Comparison of ENCODE assay signal across 15 cellular contexts in the genomic region with DNA sequence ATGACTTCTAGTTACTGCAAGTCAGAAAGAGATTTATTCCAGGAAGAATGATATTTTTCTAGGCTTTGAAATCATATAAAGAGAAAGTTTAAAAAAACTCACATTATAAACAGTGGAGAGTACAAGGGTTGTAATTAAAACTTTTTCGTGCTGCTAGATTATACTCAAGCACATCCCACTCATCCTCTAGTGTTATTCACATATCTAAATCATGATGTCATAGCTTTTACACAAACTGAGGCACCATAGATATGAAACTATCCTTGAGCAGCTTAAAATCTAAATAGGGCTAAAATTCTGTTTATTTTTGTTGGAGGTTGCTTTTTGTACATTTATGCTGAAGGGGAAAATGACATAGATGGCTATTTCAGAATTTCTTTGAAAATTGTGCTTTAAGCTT. TPM values are rescaled to one million over a fixed set of nuclear protein-coding genes. Genes with fewer than 3 reads are reported as not detected.
DNase-seq lines count a peak whose midpoint lies in the region; FAIRE-seq and TF ChIP-seq lines count a peak whose summit lies in the region.
"Had no signal": no experiment of that assay in that cellular context is flagged by ENCODE, and none has a peak within 500 bp of the region (broad histone marks: within the 10 kb centered on the region; RNA-seq: fewer than 3 reads in every experiment).

No MANE protein-coding gene starts in this region.

- H3K27me3 Mint-ChIP-seq in astrocyte (ENCODE audit: low read depth, unreplicated experiment), result no peaks in the 10 kb centered on the region
- H3K27me3 Mint-ChIP-seq: CD8-positive, alpha-beta memory T cell had no signal

- H3K27ac Mint-ChIP-seq in astrocyte (ENCODE audit: unreplicated experiment), result no peak overlapping the region

- H3K27me3 ChIP-seq in astrocyte (ENCODE audit: insufficient read depth, low read length) (no peaks in the 10 kb centered on the region), trophoblast cell (ENCODE audit: insufficient read depth, low read length) (no peaks in the 10 kb centered on the region)

- H4K12ac ChIP-seq in trophoblast cell (ENCODE audit: low read depth, low read length), result no peak overlapping the region

- H2AK5ac ChIP-seq in trophoblast cell (ENCODE audit: low read length), result no peak overlapping the region

- H3K36me3 Mint-ChIP-seq in astrocyte (ENCODE audit: low read depth, unreplicated experiment), result peaks cover 3% of the 10 kb centered on the region

- no peak for TF ChIP-seq CTCF in astrocyte (IDR thresholded peaks at IDR 0.05; ENCODE audit: insufficient read depth, low read depth, low read length)

- H2BK120ac ChIP-seq in trophoblast cell (ENCODE audit: insufficient read depth, low read length, poor library complexity), result no peak overlapping the region

- no peak overlapping the region for H4K91ac ChIP-seq in trophoblast cell (ENCODE audit: low read depth, low read length)

- no peak overlapping the region for H3K4me3 Mint-ChIP-seq in astrocyte (ENCODE audit: unreplicated experiment)
- H3K4me3 Mint-ChIP-seq: CD8-positive, alpha-beta memory T cell had no signal

- H3K4me1 ChIP-seq in astrocyte (ENCODE audit: insufficient read depth, low read length), result no peaks in the 10 kb centered on the region
- H3K4me1 ChIP-seq in trophoblast cell (ENCODE audit: control insufficient read depth in 1 of 2, insufficient read depth in 2 of 2, low read length in 2 of 2), result no peaks in the 10 kb centered on the region

- peaks cover 6% of the 10 kb centered on the region for H3K4me1 Mint-ChIP-seq in astrocyte (ENCODE audit: low read depth, unreplicated experiment)

- DNase-seq in EL (peak; percentile 36), HCEC 1CT (peak; percentile 6), astrocyte (ENCODE audit: low read depth) (peak; percentile 30), non-pigmented ciliary epithelial cell (ENCODE audit: low read depth) (peak; percentile 2), activated gamma-delta T cell (lab: John Stamatoyannopoulos, UW) (no peak), trophoblast cell (no peak)
- no peak for DNase-seq in stimulated activated CD4-positive, alpha-beta T cell treated with anti-CD3 and anti-CD28 coated beads, Interleukin-1b, Interleukin-23, amount 100 ng/mL, for 48 hours
- DNase-seq: C1 segment of cervical spinal cord; CD8-positive, alpha-beta memory T cell; NCI-H1417; NCI-H187 treated with DMSO at 0.1 percent for 48 hours; NCI-H345; NCI-H526; PC-9 had no signal

- H3K4ac ChIP-seq in trophoblast cell (ENCODE audit: low read depth, low read length), result no peak overlapping the region

- H3K4me2 ChIP-seq in astrocyte (ENCODE audit: low read length) (no peak overlapping the region), trophoblast cell (ENCODE audit: low read length) (no peak overlapping the region)
- H3K4me2 ChIP-seq: PC-9 had no signal

- H2BK5ac ChIP-seq in trophoblast cell (ENCODE audit: low read depth, low read length, poor library complexity), result no peak overlapping the region

- no peaks in the 10 kb centered on the region for H3K9me3 Mint-ChIP-seq in astrocyte (ENCODE audit: unreplicated experiment)
- H3K9me3 Mint-ChIP-seq: CD8-positive, alpha-beta memory T cell had no signal

- H3K9ac ChIP-seq in astrocyte (ENCODE audit: low read length), result no peak overlapping the region
- H3K9ac ChIP-seq in trophoblast cell (ENCODE audit: low read length), result no peak overlapping the region

- H4K20me1 ChIP-seq in astrocyte (ENCODE audit: insufficient read depth, low read length), result peaks cover 23% of the 10 kb centered on the region

- no peaks in the 10 kb centered on the region for H3K9me3 ChIP-seq in astrocyte (ENCODE audit: insufficient read depth, low read depth, low read length)
- H3K9me3 ChIP-seq in trophoblast cell (ENCODE audit: insufficient read depth, low read depth, low read length), result no peaks in the 10 kb centered on the region

- H3K18ac ChIP-seq in trophoblast cell (ENCODE audit: low read length), result no peak overlapping the region

- no peak overlapping the region for H3K27ac ChIP-seq in astrocyte (ENCODE audit: low read depth, low read length)
- no peak overlapping the region for H3K27ac ChIP-seq in trophoblast cell (ENCODE audit: low read depth, low read length)
- H3K27ac ChIP-seq: PC-9 had no signal

- H3K79me2 ChIP-seq in astrocyte (ENCODE audit: insufficient read depth, low read length) (peaks cover 15% of the 10 kb centered on the region), trophoblast cell (ENCODE audit: control insufficient read depth, insufficient read depth, low read length, poor library complexity) (no peaks in the 10 kb centered on the region)

- no peak overlapping the region for H3K14ac ChIP-seq in trophoblast cell (ENCODE audit: low read length)

- H2BK12ac ChIP-seq in trophoblast cell (ENCODE audit: low read length), result no peak overlapping the region

- no CpG with 5 or more reads among the region's 1 CpG for WGBS in trophoblast cell (ENCODE audit: extremely low coverage, insufficient coverage, insufficient read length)

- H2AFZ ChIP-seq in astrocyte (ENCODE audit: low read depth, low read length), result no peak overlapping the region
- H2AFZ ChIP-seq in trophoblast cell (ENCODE audit: insufficient read depth, low read length, poor library complexity), result no peak overlapping the region
- H2AFZ ChIP-seq: PC-9 had no signal

- H3K36me3 ChIP-seq in astrocyte (ENCODE audit: insufficient read depth, low read length) (peaks cover 23% of the 10 kb centered on the region), trophoblast cell (ENCODE audit: control insufficient read depth in 1 of 2, insufficient read depth in 2 of 2, low read length in 2 of 2) (peaks cover 11 to 17% of the 10 kb centered on the region in 2 experiments)

- no peaks in the 10 kb centered on the region for H3K79me1 ChIP-seq in trophoblast cell (ENCODE audit: low read length)

- H3K4me3 ChIP-seq in astrocyte (ENCODE audit: insufficient read depth, low read depth, low read length) (no peak overlapping the region), trophoblast cell (ENCODE audit: low read depth, low read length) (no peak overlapping the region)
- H3K4me3 ChIP-seq: PC-9 had no signal

- no peak overlapping the region for H4K8ac ChIP-seq in trophoblast cell (ENCODE audit: low read depth, low read length)

- peak; percentile 59 for FAIRE-seq in astrocyte (lab: Jason Lieb, UNC)
- FAIRE-seq: H1 had no signal

- H3K23ac ChIP-seq in trophoblast cell (ENCODE audit: low read length), result no peak overlapping the region

RNA-seq across cellular contexts. Expression of gene TENT2, which starts 30.0 kb away (rescaled TPM):
- 55.5 and 62.2 TPM in 2 replicates for total RNA-seq in astrocyte
- polyA plus RNA-seq in trophoblast cell (2013), result 26.2 and 26.3 TPM in 2 replicates

RNA-seq across cellular contexts. Expression of gene CMYA5, which starts 47.4 kb away (rescaled TPM):
- total RNA-seq in astrocyte, result 1.2 and 1.5 TPM in 2 replicates
- polyA plus RNA-seq in trophoblast cell (2013), result 0.69 and 0.70 TPM in 2 replicates

Comparison
In these comparisons a context has a peak if more than half of its experiments do, and no peak if none do; other contexts are left out.
1. DNase-seq: peak in EL (single experiment), HCEC 1CT (single experiment), astrocyte (single experiment) and non-pigmented ciliary epithelial cell (single experiment); none in stimulated activated CD4-positive, alpha-beta T cell treated with anti-CD3 and anti-CD28 coated beads, Interleukin-1b, Interleukin-23, amount 100 ng/mL, for 48 hours (single experiment), activated gamma-delta T cell (single experiment) and trophoblast cell (0 of 2).